9 cellular contexts compared by ENCODE assay signal in the genomic region with DNA sequence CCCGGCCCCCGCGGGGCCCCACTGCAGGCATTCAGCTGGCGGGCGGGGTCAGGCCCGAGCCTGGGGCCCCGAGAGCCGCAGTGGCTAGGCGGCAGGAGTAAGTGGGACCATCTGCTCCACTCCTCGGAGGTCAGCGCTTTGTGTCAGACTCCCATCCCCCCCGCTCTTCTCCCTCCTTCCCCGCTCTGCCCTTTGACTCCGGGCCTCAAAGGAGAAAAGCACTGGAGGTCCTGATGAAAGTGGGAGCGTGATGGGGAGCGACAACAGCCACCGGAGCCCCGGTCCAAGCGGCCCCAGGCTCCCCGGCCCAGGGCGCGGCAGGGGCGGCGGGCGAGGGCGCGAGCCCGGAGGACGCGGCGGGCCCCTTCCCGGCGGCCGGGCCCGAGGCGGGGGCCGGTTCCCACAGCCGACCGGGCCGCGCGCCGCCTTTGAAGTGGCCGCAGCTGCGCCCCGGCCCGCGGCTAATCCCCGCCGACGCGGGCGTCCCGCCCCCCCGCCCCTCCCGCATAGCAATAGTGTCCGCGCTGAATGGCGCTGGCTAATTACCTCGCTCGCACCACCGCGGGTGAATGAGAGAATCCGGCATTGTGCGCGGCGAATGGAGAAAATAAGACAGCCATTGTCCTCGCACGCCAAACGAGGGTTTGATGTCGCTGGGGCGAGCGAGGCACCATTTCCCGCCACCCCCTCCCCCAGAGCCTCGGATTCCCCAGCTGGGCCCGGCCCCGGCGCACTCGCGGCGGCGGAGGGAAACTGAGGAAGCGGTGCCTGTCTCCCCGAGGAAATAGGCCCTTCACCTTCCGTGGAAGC. TPM values are rescaled to one million over a fixed set of nuclear protein-coding genes. Genes with fewer than 3 reads are reported as not detected.
DNase-seq lines count a peak whose midpoint lies in the region; ATAC-seq and TF ChIP-seq lines count a peak whose summit lies in the region.
"Had no signal": no experiment of that assay in that cellular context is flagged by ENCODE, and none has a peak within 500 bp of the region (broad histone marks: within the 10 kb centered on the region; RNA-seq: fewer than 3 reads in every experiment).

No MANE protein-coding gene starts in this region.

- H3K27me3 ChIP-seq in tibial artery: peaks cover 0 to 49% of the 10 kb centered on the region in 2 donors

- peaks cover 6% of the 10 kb centered on the region for H3K9me3 Mint-ChIP-seq in activated CD4-positive, alpha-beta T cell treated with anti-CD3 and anti-CD28 coated beads for 36 hours (ENCODE audit: low read depth)

- H3K4me3 ChIP-seq in mesodermal cell (ENCODE audit: extremely low read depth, insufficient read depth, low read length, poor library complexity, severe bottlenecking) (peak overlapping the region; percentile 36), tibial artery (peak overlapping the region; percentile 33 to 48)

- H3K9me3 ChIP-seq in mesodermal cell (ENCODE audit: control insufficient read depth, low read length) (peaks cover 19% of the 10 kb centered on the region), tibial artery (no peaks in the 10 kb centered on the region)

- CTCF ChIA-PET in activated CD4-positive, alpha-beta T cell treated with anti-CD3 and anti-CD28 coated beads for 36 hours (lab: Charles Lee): no interaction called here

- H3K36me3 ChIP-seq in mesodermal cell (ENCODE audit: control insufficient read depth, insufficient read depth, low read length): peaks cover 32% of the 10 kb centered on the region
- no peaks in the 10 kb centered on the region for H3K36me3 ChIP-seq in tibial artery

- peaks cover 5% of the 10 kb centered on the region for H3K4me1 Mint-ChIP-seq in activated CD4-positive, alpha-beta T cell treated with anti-CD3 and anti-CD28 coated beads for 36 hours

- no peak overlapping the region for H3K27ac Mint-ChIP-seq in activated CD4-positive, alpha-beta T cell treated with anti-CD3 and anti-CD28 coated beads for 36 hours
- H3K27ac Mint-ChIP-seq: activated T-helper 1 cell treated with anti-CD3 and anti-CD28 coated beads, Interleukin-12 subunit alpha, Interleukin-12 subunit beta, Interleukin-2, Interleukin-4 antibody, amounts not matched to agents 30 ng/mL and 10 ng/mL and 1 ng/mL, durations not matched to agents 14 hours and 24 hours and 36 hours had no signal

- no peak for TF ChIP-seq CTCF in tibial artery (IDR thresholded peaks at IDR 0.05)

- no peaks in the 10 kb centered on the region for H3K36me3 Mint-ChIP-seq in activated CD4-positive, alpha-beta T cell treated with anti-CD3 and anti-CD28 coated beads for 36 hours (ENCODE audit: low read depth)

- peak; percentile 18 for DNase-seq in activated CD4-positive, alpha-beta T cell treated with anti-CD3 and anti-CD28 coated beads for 36 hours
- DNase-seq in activated CD4-positive, alpha-beta T cell treated with anti-CD3 and anti-CD28 coated beads for 1 hour: no peak
- DNase-seq in ecto neural progenitor cell (ENCODE audit: low spot score) (peak; percentile 93), tibial artery (no peak), GM19238 (ENCODE audit: insufficient read length, low spot score) (no peak), dedifferentiated amniotic fluid mesenchymal stem cell (ENCODE audit: extremely low spot score) (no peak)
- DNase-seq in effector CD8-positive, alpha-beta T cell (lab: John Stamatoyannopoulos, UW): no peak

- peaks cover 5% of the 10 kb centered on the region for H3K4me1 ChIP-seq in mesodermal cell (ENCODE audit: control insufficient read depth, insufficient read depth, low read length, poor library complexity, severe bottlenecking)
- H3K4me1 ChIP-seq in tibial artery: peaks cover 0 to 12% (median 9%) of the 10 kb centered on the region in 4 donors

- no peak overlapping the region for H3K4me3 Mint-ChIP-seq in activated CD4-positive, alpha-beta T cell treated with anti-CD3 and anti-CD28 coated beads for 36 hours
- H3K4me3 Mint-ChIP-seq: activated T-helper 1 cell treated with anti-CD3 and anti-CD28 coated beads, Interleukin-12 subunit alpha, Interleukin-12 subunit beta, Interleukin-2, Interleukin-4 antibody, amounts not matched to agents 30 ng/mL and 10 ng/mL and 1 ng/mL, durations not matched to agents 14 hours and 24 hours and 36 hours had no signal

- intact Hi-C loops in activated CD4-positive, alpha-beta T cell treated with anti-CD3 and anti-CD28 coated beads for 36 hours (cut with DNase I, micrococcal nuclease): no loop called here
- intact Hi-C loops in tibial artery (cut with DNase I; ENCODE audit: low total_unique reads): no loop called here

- H3K27ac ChIP-seq in mesodermal cell (ENCODE audit: low read depth, low read length, severe bottlenecking): peak overlapping the region; percentile 75
- H3K27ac ChIP-seq in tibial artery: no peak overlapping the region

- POLR2A ChIA-PET in activated CD4-positive, alpha-beta T cell treated with anti-CD3 and anti-CD28 coated beads for 36 hours (lab: Charles Lee): no interaction called here

- peaks cover 44% of the 10 kb centered on the region for H3K27me3 Mint-ChIP-seq in activated CD4-positive, alpha-beta T cell treated with anti-CD3 and anti-CD28 coated beads for 36 hours

- ATAC-seq in activated CD4-positive, alpha-beta T cell treated with anti-CD3 and anti-CD28 coated beads for 36 hours: peak; percentile 12

- WGBS in mesodermal cell (ENCODE audit: insufficient coverage in 2 of 2), 2 experiments: 2 to 3% methylated on average over 50 to 65 of the region's 85 CpGs

RNA-seq across cellular contexts. Expression of a gene that starts 22.4 kb away (rescaled TPM):
- not detected for total RNA-seq in activated CD4-positive, alpha-beta T cell treated with anti-CD3 and anti-CD28 coated beads for 36 hours
- polyA plus RNA-seq in mesodermal cell (2013, experiment 1 of 2): 113 TPM
- polyA plus RNA-seq in mesodermal cell (2013, experiment 2 of 2): 107 TPM
- total RNA-seq: activated T-helper 1 cell treated with anti-CD3 and anti-CD28 coated beads, Interleukin-12 subunit alpha, Interleukin-12 subunit beta, Interleukin-2, Interleukin-4 antibody, amounts not matched to agents 30 ng/mL and 10 ng/mL and 1 ng/mL, durations not matched to agents 14 hours and 24 hours and 36 hours had no signal

RNA-seq across cellular contexts. Expression of a gene that starts 50.9 kb away (rescaled TPM):
- not detected for total RNA-seq in activated CD4-positive, alpha-beta T cell treated with anti-CD3 and anti-CD28 coated beads for 36 hours
- 12,289 TPM for polyA plus RNA-seq in mesodermal cell (2013, experiment 1 of 2)
- 16,601 TPM for polyA plus RNA-seq in mesodermal cell (2013, experiment 2 of 2)
- total RNA-seq: activated T-helper 1 cell treated with anti-CD3 and anti-CD28 coated beads, Interleukin-12 subunit alpha, Interleukin-12 subunit beta, Interleukin-2, Interleukin-4 antibody, amounts not matched to agents 30 ng/mL and 10 ng/mL and 1 ng/mL, durations not matched to agents 14 hours and 24 hours and 36 hours had no signal

RNA-seq across cellular contexts. Expression of a gene that starts 59.5 kb away (rescaled TPM):
- not detected for total RNA-seq in activated CD4-positive, alpha-beta T cell treated with anti-CD3 and anti-CD28 coated beads for 36 hours
- 6,661 TPM for polyA plus RNA-seq in mesodermal cell (2013, experiment 1 of 2)
- 8,769 TPM for polyA plus RNA-seq in mesodermal cell (2013, experiment 2 of 2)
- total RNA-seq: activated T-helper 1 cell treated with anti-CD3 and anti-CD28 coated beads, Interleukin-12 subunit alpha, Interleukin-12 subunit beta, Interleukin-2, Interleukin-4 antibody, amounts not matched to agents 30 ng/mL and 10 ng/mL and 1 ng/mL, durations not matched to agents 14 hours and 24 hours and 36 hours had no signal

Comparison
In these comparisons a context has a peak if more than half of its experiments do, and no peak if none do; other contexts are left out.
1. DNase-seq: peak in activated CD4-positive, alpha-beta T cell treated with anti-CD3 and anti-CD28 coated beads for 36 hours (single experiment) and ecto neural progenitor cell (single experiment); none in activated CD4-positive, alpha-beta T cell treated with anti-CD3 and anti-CD28 coated beads for 1 hour (single experiment), tibial artery (0 of 2), effector CD8-positive, alpha-beta T cell (single experiment), GM19238 (single experiment) and dedifferentiated amniotic fluid mesenchymal stem cell (single experiment).